17 cellular contexts compared by ENCODE assay signal in the genomic region with DNA sequence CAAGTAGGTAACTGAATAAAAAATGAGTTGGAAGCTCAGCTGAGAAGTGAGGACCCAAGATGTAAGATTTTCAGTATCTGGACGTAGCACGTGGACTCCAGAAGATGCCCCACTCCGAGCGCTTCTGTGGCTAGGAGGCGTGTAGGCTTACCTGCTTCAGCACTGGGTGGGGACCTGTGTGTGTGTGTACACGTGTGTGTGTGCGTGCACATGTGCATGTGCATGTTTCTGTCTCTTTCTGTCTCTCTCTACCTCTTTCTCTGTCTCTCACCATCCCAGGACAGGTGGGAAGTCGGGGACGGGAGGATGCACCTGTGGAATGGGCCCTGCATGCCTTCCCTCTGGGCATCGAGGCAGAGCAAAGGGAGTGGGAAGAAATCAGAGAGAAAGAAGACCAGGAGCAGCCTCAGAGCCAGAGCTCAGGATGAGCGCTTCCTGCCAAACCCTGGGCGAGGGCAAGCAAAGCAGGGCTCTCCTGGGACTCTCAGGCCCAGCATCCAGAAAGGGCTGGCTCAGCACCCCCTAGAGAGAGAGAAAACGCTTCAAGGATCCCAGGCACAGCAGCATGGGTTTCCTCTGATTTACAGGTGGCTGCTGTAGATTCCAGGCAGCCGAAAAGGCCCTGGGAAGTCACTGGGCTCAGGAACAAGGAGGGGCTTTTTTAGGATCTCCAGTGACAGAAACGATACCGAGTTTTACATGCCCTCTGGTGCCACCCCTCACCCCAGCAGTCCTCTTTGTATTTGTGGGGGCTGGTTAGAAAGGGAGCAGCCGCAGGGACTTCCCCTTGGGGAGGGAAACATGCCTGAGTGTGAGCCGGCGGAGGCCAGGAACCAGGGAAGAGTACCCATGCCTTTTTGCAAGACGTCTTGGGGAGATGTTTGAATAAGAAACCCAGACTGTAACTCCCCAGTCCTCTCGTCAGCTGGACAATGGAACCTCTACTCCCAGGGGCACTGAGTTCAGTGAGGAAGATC. TPM values are rescaled to one million over a fixed set of nuclear protein-coding genes. Genes with fewer than 3 reads are reported as not detected.
"Had no signal": no experiment of that assay in that cellular context is flagged by ENCODE, and none has a peak within 500 bp of the region (broad histone marks: within the 10 kb centered on the region; RNA-seq: fewer than 3 reads in every experiment).

No MANE protein-coding gene starts in this region.

- DNase-seq: activated T-cell treated with anti-CD3 and anti-CD28 coated beads, Interleukin-2, amount 50 U/mL, for 1 hour; adrenal gland; cerebellar nuclear complex; cortex of kidney; heart left ventricle; left colon; lower lobe of right lung; naive B cell; stimulated activated naive CD8-positive, alpha-beta T cell treated with anti-CD3 and anti-CD28 coated beads, Interleukin-15, amount 100 ng/mL, for 72 hours; T-helper 9 cell; uterus had no signal

- H3K4me1 ChIP-seq: adrenal gland, ascending aorta, lower lobe of right lung, prostate gland, uterus had no signal

- H3K27ac ChIP-seq: adrenal gland, ascending aorta, epithelial cell of prostate, gastroesophageal sphincter, heart left ventricle, lower lobe of right lung, prostate gland, tibial nerve had no signal

- H3K4me3 ChIP-seq: adrenal gland, ascending aorta, gastroesophageal sphincter, heart left ventricle, lower lobe of right lung, prostate gland, tibial nerve, uterus had no signal

- H3K27me3 ChIP-seq: adrenal gland, ascending aorta, gastroesophageal sphincter, heart left ventricle, tibial nerve, uterus had no signal

- H3K36me3 ChIP-seq: adrenal gland, ascending aorta, gastroesophageal sphincter, heart left ventricle, lower lobe of right lung, prostate gland, tibial nerve, uterus had no signal

- ATAC-seq: gastroesophageal sphincter; heart left ventricle; left colon; stimulated activated naive CD8-positive, alpha-beta T cell treated with anti-CD3 and anti-CD28 coated beads, Interleukin-15, amount 100 ng/mL, for 72 hours had no signal

- H3K9me3 ChIP-seq: adrenal gland, ascending aorta, gastroesophageal sphincter, heart left ventricle, lower lobe of right lung, prostate gland, tibial nerve, uterus had no signal

RNA-seq across cellular contexts. Expression of a gene that starts 28.5 kb away (rescaled TPM):
- polyA plus RNA-seq: keratinocyte had no signal
